Comparison of ENCODE assay signal across 16 cellular contexts in the genomic region with DNA sequence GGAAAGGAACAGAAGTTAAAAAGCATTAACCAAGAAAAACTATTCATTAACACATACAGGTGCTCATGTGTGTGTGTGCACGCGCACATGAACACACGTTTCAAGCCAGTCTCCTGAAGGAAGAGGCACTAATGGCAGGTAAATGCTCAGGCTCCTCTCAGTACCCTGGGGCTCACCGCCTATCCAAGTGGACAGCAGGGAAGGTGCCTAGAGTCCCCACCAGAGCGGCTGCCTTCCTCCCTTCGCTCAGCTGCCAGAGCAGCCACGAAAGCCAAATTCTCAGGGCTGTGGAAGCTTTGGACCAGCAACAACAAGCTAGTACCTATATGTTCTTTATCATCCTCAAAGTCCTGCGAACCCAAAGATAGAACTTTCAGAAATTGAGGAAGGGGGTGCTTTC. TPM values are rescaled to one million over a fixed set of nuclear protein-coding genes. Genes with fewer than 3 reads are reported as not detected.
DNase-seq lines count a peak whose midpoint lies in the region; ATAC-seq and TF ChIP-seq lines count a peak whose summit lies in the region.
"Had no signal": no experiment of that assay in that cellular context is flagged by ENCODE, and none has a peak within 500 bp of the region (broad histone marks: within the 10 kb centered on the region; RNA-seq: fewer than 3 reads in every experiment).

No MANE protein-coding gene starts in this region.

- H3K9me3 ChIP-seq in CD8-positive, alpha-beta memory T cell (ENCODE audit: low read length) = no peaks in the 10 kb centered on the region
- H3K9me3 ChIP-seq in RWPE2 (ENCODE audit: severe bottlenecking) = no peaks in the 10 kb centered on the region
- H3K9me3 ChIP-seq: BLaER1 had no signal

- H3K4me1 ChIP-seq in CD8-positive, alpha-beta memory T cell (ENCODE audit: insufficient read depth, low read length) = no peaks in the 10 kb centered on the region
- H3K4me1 ChIP-seq in RWPE2 (ENCODE audit: insufficient read depth, poor library complexity, severe bottlenecking) = peaks cover 19% of the 10 kb centered on the region
- H3K4me1 ChIP-seq: BLaER1 had no signal

- no peak overlapping the region for H3K27ac ChIP-seq in CD8-positive, alpha-beta memory T cell (ENCODE audit: low read depth, low read length)
- H3K27ac ChIP-seq in RWPE2 (ENCODE audit: poor library complexity, severe bottlenecking) = no peak overlapping the region
- H3K27ac ChIP-seq in cingulate gyrus (ENCODE audit: low read depth, low read length) = peak overlapping the region; percentile 93
- H3K27ac ChIP-seq: BLaER1 had no signal

- POLR2A ChIA-PET in CD8-positive, alpha-beta memory T cell (lab: Charles Lee) = interaction anchor here (0.7 kb wide), 1 partner anchor 47 kb away, joined by 3 read pairs; no protein-coding TSS in a partner anchor

- peaks cover 3% of the 10 kb centered on the region for H3K36me3 ChIP-seq in CD8-positive, alpha-beta memory T cell (ENCODE audit: insufficient read depth, low read length)
- H3K36me3 ChIP-seq in RWPE2 (ENCODE audit: low read depth) = peaks cover 47% of the 10 kb centered on the region

- H3K27me3 Mint-ChIP-seq in CD8-positive, alpha-beta memory T cell = peaks cover 0 to 2% of the 10 kb centered on the region in 2 donors
- H3K27me3 Mint-ChIP-seq in nephron progenitor cell (ENCODE audit: low read depth, poor library complexity) = no peaks in the 10 kb centered on the region

- no peak for DNase-seq in CD8-positive, alpha-beta memory T cell
- peak; percentile 75 for DNase-seq in RWPE2 (ENCODE audit: low spot score)
- no peak for DNase-seq in nephron progenitor cell
- DNase-seq in putamen (ENCODE audit: low spot score) = no peak
- DNase-seq in SKM-1 treated with dmso at 0.1 percent for 144 hours (lab: John Stamatoyannopoulos, UW; ENCODE audit: unreplicated experiment) = no peak
- DNase-seq: DND-41; NCI-H2029; stimulated activated naive CD8-positive, alpha-beta T cell treated with anti-CD3 and anti-CD28 coated beads, Interleukin-15, Interleukin-2, amounts not matched to agents 100 U/mL and 50 U/mL, for 24 hours; T-helper 1 cell had no signal

- H3K4me3 ChIP-seq in CD8-positive, alpha-beta memory T cell (ENCODE audit: low read length) = no peak overlapping the region
- no peak overlapping the region for H3K4me3 ChIP-seq in RWPE2 (ENCODE audit: severe bottlenecking)
- H3K4me3 ChIP-seq: BLaER1, skin epidermis had no signal

- CTCF ChIA-PET in CD8-positive, alpha-beta memory T cell (lab: Charles Lee) = no interaction called here

- H3K4me1 Mint-ChIP-seq in CD8-positive, alpha-beta memory T cell = peaks cover 10 to 29% (median 11%) of the 10 kb centered on the region in 3 donors
- H3K4me1 Mint-ChIP-seq in nephron progenitor cell = peaks cover 11% of the 10 kb centered on the region
- H3K4me1 Mint-ChIP-seq: mesothelial cell of epicardium had no signal

- ATAC-seq in RWPE2 (ENCODE audit: low read depth) (no peak), GM21447 (IDR thresholded peaks at IDR 0.05; ENCODE audit: unreplicated experiment) (no peak), HG02840 (IDR thresholded peaks at IDR 0.05; ENCODE audit: low FRiP score, unreplicated experiment) (no peak)
- ATAC-seq: stimulated activated naive CD8-positive, alpha-beta T cell treated with anti-CD3 and anti-CD28 coated beads, Interleukin-15, Interleukin-2, amounts not matched to agents 100 U/mL and 50 U/mL, for 24 hours had no signal

- H3K4me3 Mint-ChIP-seq in CD8-positive, alpha-beta memory T cell = no peak overlapping the region
- no peak overlapping the region for H3K4me3 Mint-ChIP-seq in nephron progenitor cell
- H3K4me3 Mint-ChIP-seq: activated T-helper 1 cell treated with anti-CD3 and anti-CD28 coated beads, Interleukin-12 subunit alpha, Interleukin-12 subunit beta, Interleukin-2, Interleukin-4 antibody, amounts not matched to agents 30 ng/mL and 10 ng/mL and 1 ng/mL, durations not matched to agents 14 hours and 24 hours and 36 hours; mesothelial cell of epicardium had no signal

- H3K9me3 Mint-ChIP-seq in CD8-positive, alpha-beta memory T cell = no peaks in the 10 kb centered on the region
- H3K9me3 Mint-ChIP-seq in nephron progenitor cell = no peaks in the 10 kb centered on the region
- H3K9me3 Mint-ChIP-seq: activated T-helper 1 cell treated with anti-CD3 and anti-CD28 coated beads, Interleukin-12 subunit alpha, Interleukin-12 subunit beta, Interleukin-2, Interleukin-4 antibody, amounts not matched to agents 30 ng/mL and 10 ng/mL and 1 ng/mL, durations not matched to agents 14 hours and 24 hours and 36 hours; mesothelial cell of epicardium had no signal

- TF ChIP-seq CTCF in RWPE2 (IDR thresholded peaks at IDR 0.05; ENCODE audit: poor library complexity, severe bottlenecking) (no peak), nephron progenitor cell (IDR thresholded peaks at IDR 0.05) (no peak)

- peak overlapping the region in 6 of 8 donors; percentile 17 to 93 (median 50) for H3K27ac Mint-ChIP-seq in CD8-positive, alpha-beta memory T cell
- peak overlapping the region; percentile 54 for H3K27ac Mint-ChIP-seq in nephron progenitor cell
- H3K27ac Mint-ChIP-seq: activated T-helper 1 cell treated with anti-CD3 and anti-CD28 coated beads, Interleukin-12 subunit alpha, Interleukin-12 subunit beta, Interleukin-2, Interleukin-4 antibody, amounts not matched to agents 30 ng/mL and 10 ng/mL and 1 ng/mL, durations not matched to agents 14 hours and 24 hours and 36 hours; mesothelial cell of epicardium had no signal

- no peaks in the 10 kb centered on the region for H3K27me3 ChIP-seq in CD8-positive, alpha-beta memory T cell (ENCODE audit: insufficient read depth, low read length, poor library complexity, severe bottlenecking)
- no peaks in the 10 kb centered on the region for H3K27me3 ChIP-seq in RWPE2 (ENCODE audit: insufficient read depth, poor library complexity, severe bottlenecking)
- H3K27me3 ChIP-seq: BLaER1 had no signal

- peaks cover 0 to 33% (median 5%) of the 10 kb centered on the region in 3 donors for H3K36me3 Mint-ChIP-seq in CD8-positive, alpha-beta memory T cell
- H3K36me3 Mint-ChIP-seq in nephron progenitor cell (ENCODE audit: low read depth) = peaks cover 38% of the 10 kb centered on the region

RNA-seq across cellular contexts. Expression of gene PLCG1, which starts 42.6 kb away (rescaled TPM):
- total RNA-seq in CD8-positive, alpha-beta memory T cell = 100 to 1,000 TPM; 104 to 108 TPM
- polyA plus RNA-seq in CD8-positive, alpha-beta memory T cell = 73.5 TPM
